21 cellular contexts compared by ENCODE assay signal in the genomic region with DNA sequence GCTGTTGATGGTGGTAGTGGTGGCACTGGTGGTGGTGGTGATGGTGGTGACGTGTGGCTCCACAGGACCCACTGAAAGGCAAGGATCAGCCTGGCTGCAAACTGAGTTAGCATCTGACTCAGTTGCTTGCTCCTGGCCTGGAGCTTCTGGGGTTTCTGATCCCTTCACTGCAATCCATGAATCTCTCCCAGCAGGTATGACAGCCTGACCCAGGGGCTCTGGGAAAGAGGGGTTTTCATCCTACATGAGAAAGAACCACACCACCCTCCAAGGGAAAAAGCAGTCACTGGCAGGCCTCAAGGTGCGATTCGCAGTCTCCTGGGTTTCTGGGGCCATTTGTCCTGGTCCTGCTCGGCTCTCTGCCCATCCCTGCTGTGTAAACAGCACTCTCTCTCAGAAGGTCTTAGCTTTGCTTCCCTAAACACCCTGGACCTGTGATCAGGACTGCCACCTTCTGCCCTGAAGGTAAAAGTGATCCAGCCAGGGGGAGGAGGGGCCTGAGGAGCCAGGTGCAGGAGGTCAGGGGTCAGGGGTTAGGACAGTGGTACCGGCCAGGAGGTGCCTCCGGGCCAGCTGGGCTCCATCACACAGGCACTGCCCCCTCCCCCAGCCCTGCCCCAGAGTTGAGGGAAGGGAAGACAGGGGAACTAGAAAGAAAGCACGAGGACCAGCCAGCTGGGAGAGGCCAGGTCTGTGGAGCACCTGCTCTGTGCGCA.
A peak's percentile ranks its signal among the peaks of the same experiment; 100 is the strongest.
DNase-seq lines count a peak whose midpoint lies in the region; ATAC-seq, FAIRE-seq and TF ChIP-seq lines count a peak whose summit lies in the region.
"Had no signal": no experiment of that assay in that cellular context is flagged by ENCODE, and none has a peak within 500 bp of the region (broad histone marks: within the 10 kb centered on the region; RNA-seq: fewer than 3 reads in every experiment).

No MANE protein-coding gene starts in this region.

- H3K4me3 ChIP-seq in RWPE2 (ENCODE audit: severe bottlenecking), result no peak overlapping the region
- H3K4me3 ChIP-seq: BLaER1 had no signal

- peaks cover 4% of the 10 kb centered on the region for H3K27me3 ChIP-seq in RWPE2 (ENCODE audit: insufficient read depth, poor library complexity, severe bottlenecking)
- H3K27me3 ChIP-seq: BLaER1 had no signal

- no peak for TF ChIP-seq CTCF in RWPE2 (IDR thresholded peaks at IDR 0.05; ENCODE audit: poor library complexity, severe bottlenecking)

- H3K4me1 ChIP-seq in RWPE2 (ENCODE audit: insufficient read depth, poor library complexity, severe bottlenecking), result no peaks in the 10 kb centered on the region

- no peak overlapping the region for H3K27ac ChIP-seq in RWPE2 (ENCODE audit: poor library complexity, severe bottlenecking)
- H3K27ac ChIP-seq: BLaER1 had no signal

- ATAC-seq in RWPE2 (ENCODE audit: low read depth) (no peak), HG03175 (IDR thresholded peaks at IDR 0.05; ENCODE audit: unreplicated experiment) (no peak), HG03135 (IDR thresholded peaks at IDR 0.05; ENCODE audit: unreplicated experiment) (no peak)
- ATAC-seq: Right ventricle myocardium inferior had no signal

- DNase-seq in SIG-M5 treated with dmso at 0.1 percent for 504 hours (lab: John Stamatoyannopoulos, UW; ENCODE audit: unreplicated experiment) (peak; percentile 99), SIG-M5 (lab: John Stamatoyannopoulos, UW) (no peak), RWPE2 (ENCODE audit: low spot score) (peak; percentile 59), iPS-NIHi11 (ENCODE audit: low spot score) (peak; percentile 45), urothelium cell line (ENCODE audit: low spot score) (no peak), islet precursor cell (no peak)
- DNase-seq: 8988T; CD4-positive, CD25-positive, alpha-beta regulatory T cell; Karpas-422; NCI-H1092; NCI-H1417 treated with DMSO at 0.1 percent for 48 hours; NCI-H1694 treated with DMSO at 0.1 percent for 48 hours; NCI-H2081; NCI-H2227 treated with DMSO at 0.1 percent for 48 hours; NCI-H774 had no signal

- H3K36me3 ChIP-seq in RWPE2 (ENCODE audit: low read depth), result no peaks in the 10 kb centered on the region
- H3K36me3 ChIP-seq: BLaER1 had no signal

- FAIRE-seq in urothelium cell line (lab: Jason Lieb, UNC), result peak; percentile 48
- FAIRE-seq: D721Med, RCC 7860 had no signal

- H3K9me3 ChIP-seq in RWPE2 (ENCODE audit: severe bottlenecking), result no peaks in the 10 kb centered on the region
- H3K9me3 ChIP-seq: BLaER1 had no signal

Comparison
In these comparisons a context has a peak if more than half of its experiments do, and no peak if none do; other contexts are left out.
1. DNase-seq: peak in SIG-M5 treated with dmso at 0.1 percent for 504 hours (single experiment), RWPE2 (single experiment) and iPS-NIHi11 (single experiment); none in SIG-M5 (single experiment), urothelium cell line (single experiment) and islet precursor cell (single experiment).